8 cellular contexts compared by ENCODE assay signal in genomic region chr20:18288748-18289705, GRCh38. TPM values are rescaled to one million over a fixed set of nuclear protein-coding genes. Genes with fewer than 3 reads are reported as not detected.
DNase-seq lines count a peak whose midpoint lies in the region; ATAC-seq, FAIRE-seq and TF ChIP-seq lines count a peak whose summit lies in the region.

No MANE protein-coding gene starts in this region.

- H3K27me3 ChIP-seq in KMS-11 (ENCODE audit: insufficient read depth, low read depth) (no peaks in the 10 kb centered on the region), K562 (ENCODE audit: control insufficient read depth in 2 of 2, insufficient read depth in 2 of 2, low read length in 2 of 2) (no peaks in the 10 kb centered on the region), thoracic aorta (replicated peaks; ENCODE audit: insufficient read depth) (no peaks in the 10 kb centered on the region)

- H3K4me1 ChIP-seq in KMS-11 (ENCODE audit: low read depth, poor library complexity, severe bottlenecking): peaks cover 4% of the 10 kb centered on the region
- H3K4me1 ChIP-seq in K562 (replicated peaks in 1 of 2; ENCODE audit: control insufficient read depth in 2 of 2, insufficient read depth in 2 of 2, low read length in 2 of 2): peaks cover 3 to 10% of the 10 kb centered on the region in 2 experiments; a peak in 2 of 5 replicates
- H3K4me1 ChIP-seq in thoracic aorta (ENCODE audit: control insufficient read depth in 1 of 2, low read depth in 2 of 2): peaks cover 0 to 16% of the 10 kb centered on the region in 2 donors

- TSS peak; percentile 51 for BruUV-seq in K562 (replicated peaks; lab: Mats Ljungman, UMichigan)

- TF ChIP-seq POLR2A in K562 (conservative IDR thresholded peaks at IDR 0.05): no peak

- in situ Hi-C loops in G401 (cut with HindIII; ENCODE audit: low sequenced_read_pairs): no loop called here
- in situ Hi-C loops in K562 (cut with MboI): loop anchor here (25.0 kb wide), 1 partner anchor 777 kb away; no protein-coding TSS in a partner anchor

- H3K4me3 ChIP-seq in KMS-11 (IDR thresholded peaks at IDR 0.05; ENCODE audit: insufficient read depth, low read depth, low read length): no peak overlapping the region
- peak overlapping the region; percentile 87 for H3K4me3 ChIP-seq in K562
- peak overlapping the region; percentile 94 for H3K4me3 ChIP-seq in thoracic aorta

- H4K20me1 ChIP-seq in KMS-11 (ENCODE audit: insufficient read depth) (no peaks in the 10 kb centered on the region), K562 (replicated peaks; ENCODE audit: control insufficient read depth, insufficient read depth, low read length) (no peaks in the 10 kb centered on the region)

- TF ChIP-seq CTCF in KMS-11 (conservative IDR thresholded peaks at IDR 0.05; ENCODE audit: low read depth, low read length) (no peak), K562 (IDR thresholded peaks at IDR 0.05 in 2 of 3, conservative IDR thresholded peaks at IDR 0.05 in 1 of 3; ENCODE audit: insufficient read depth in 2 of 3, low read depth in 1 of 3, low read length in 3 of 3) (no peak), thoracic aorta (IDR thresholded peaks at IDR 0.05) (no peak)

- peaks cover 4% of the 10 kb centered on the region for H3K9me3 ChIP-seq in K562 (replicated peaks; ENCODE audit: control insufficient read depth, insufficient read depth, low read depth, low read length)
- no peaks in the 10 kb centered on the region for H3K9me3 ChIP-seq in thoracic aorta

- intact Hi-C loops in K562 (cut with micrococcal nuclease): no loop called here
- intact Hi-C loops in left colon (cut with DNase I, micrococcal nuclease): no loop called here

- WGBS in K562 (ENCODE audit: insufficient coverage, low coverage, missing lambda C conversion rate): 39% methylated on average over 16 of the region's 28 CpGs

- POLR2A ChIA-PET in K562 (lab: Yijun Ruan, JAX): interaction anchor here (0.6 to 1.4 kb wide), 2 partner anchors 9 to 24 kb away, joined by 3 to 4 read pairs; no protein-coding TSS in a partner anchor

- H2AFZ ChIP-seq in KMS-11 (ENCODE audit: low read depth): peak overlapping the region; percentile 83
- peak overlapping the region; percentile 99 for H2AFZ ChIP-seq in K562 (ENCODE audit: low read depth, low read length)

- H3K9ac ChIP-seq in KMS-11 (peak overlapping the region; percentile 43; the same call in 1 of the 2 replicates), K562 (ENCODE audit: insufficient read depth in 1 of 2, low read depth in 2 of 2, low read length in 2 of 2) (peak overlapping the region; percentile 96)

- H3K9me1 ChIP-seq in K562 (ENCODE audit: control insufficient read depth, insufficient read depth, low read length): no peaks in the 10 kb centered on the region

- CTCF ChIA-PET in K562 (lab: Yijun Ruan, JAX; ENCODE audit: low intra/inter-chr PET ratio): no interaction called here

- H3K79me2 ChIP-seq in KMS-11 (ENCODE audit: insufficient read depth, low read depth) (no peaks in the 10 kb centered on the region), K562 (ENCODE audit: control insufficient read depth, insufficient read depth, low read length) (peaks cover 11% of the 10 kb centered on the region)

- H3K4me2 ChIP-seq in KMS-11: peak overlapping the region; percentile 60
- peak overlapping the region; percentile 94 for H3K4me2 ChIP-seq in K562 (ENCODE audit: insufficient read depth, low read length)

- FAIRE-seq in K562 (lab: Jason Lieb, UNC): no peak

- no peak for TF ChIP-seq RAD21 in K562 (CRISPR knock-in tag; conservative IDR thresholded peaks at IDR 0.05 in 1 of 2, IDR thresholded peaks at IDR 0.05 in 1 of 2)

- TF ChIP-seq EP300 in K562 (IDR thresholded peaks at IDR 0.05; ENCODE audit: low read length): no peak

- ATAC-seq in K562 (peak; percentile 34), left colon (peak; percentile 7), thoracic aorta (ENCODE audit: insufficient number of reproducible peaks, low FRiP score, low read depth) (no peak), GM18873 (IDR thresholded peaks at IDR 0.05; ENCODE audit: low FRiP score, unreplicated experiment) (no peak)

- no peak overlapping the region for H3K27ac ChIP-seq in KMS-11
- H3K27ac ChIP-seq in K562 (ENCODE audit: extremely low read depth, low read depth, low read length): peak overlapping the region; percentile 99
- H3K27ac ChIP-seq in thoracic aorta: peak overlapping the region; percentile 94 to 95

- no peaks in the 10 kb centered on the region for H3K36me3 ChIP-seq in KMS-11 (ENCODE audit: insufficient read depth)
- H3K36me3 ChIP-seq in K562 (ENCODE audit: control insufficient read depth, insufficient read depth, low read length): no peaks in the 10 kb centered on the region; the same call in 2 of the 3 replicates
- H3K36me3 ChIP-seq in thoracic aorta: no peaks in the 10 kb centered on the region

- DNase-seq in G401 (ENCODE audit: low spot score) (peak; percentile 37), K562 (ENCODE audit: extremely low read depth in 1 of 4, low spot score in 3 of 4) (peak; percentile 8 to 16 (median 10)), left colon (peak in 1 of 2 donors; percentile 21), thoracic aorta (ENCODE audit: low spot score) (no peak), NCI-H446 (lab: John Stamatoyannopoulos, UW) (no peak), NCI-H2171 (lab: John Stamatoyannopoulos, UW) (no peak)

TF ChIP-seq in K562, 482 proteins besides CTCF, POLR2A, EP300 and RAD21 (continues in another document):
- TF ChIP-seq TCFL5 (CRISPR knock-in tag; conservative IDR thresholded peaks at IDR 0.05) (no peak), KDM5B (IDR thresholded peaks at IDR 0.05; ENCODE audit: insufficient replicate concordance, low read depth, low read length) (peak; percentile 5), POLR2B (IDR thresholded peaks at IDR 0.05; ENCODE audit: low read depth, partially characterized antibody) (no peak)

RNA-seq across cellular contexts. Expression of gene ZNF133, which starts 0.7 kb away (rescaled TPM):
- 23.2 and 32.2 TPM in 2 replicates for total RNA-seq in G401 (2014; rRNA removed; shearing (Covaris generic))
- total RNA-seq in K562 (2011; cell fraction: chromatin; rRNA removed; ENCODE audit: low replicate concordance): 12.9 and 15.4 TPM in 2 replicates
- total RNA-seq in K562 (2011; cell fraction: nucleolus; rRNA removed): 7.0 and 9.7 TPM in 2 replicates
- total RNA-seq in K562 (2011; cell fraction: nucleoplasm; rRNA removed): 6.6 and 9.9 TPM in 2 replicates
- total RNA-seq in K562 (2014; rRNA removed) (4.4 TPM in 2 replicates), K562 (2014; rRNA removed; fragmentation: Illumina TruSeq; extraction: Trizol) (4.9 and 5.2 TPM in 2 replicates), K562 (2015; rRNA removed; fragmentation: Illumina TruSeq; extraction: Trizol) (3.8 and 5.7 TPM in 2 replicates), K562 (2021) (3.7 and 5.1 TPM in 2 replicates), left colon (1 to 10 TPM; 6.2 to 9.3 TPM), thoracic aorta (10 to 100 TPM in 1 of 2 donors, 1 to 10 TPM in 1; 9.1 to 13.7 TPM)
- polyA plus RNA-seq in K562 (2011; rRNA removed) (6.5 and 7.1 TPM in 2 replicates), K562 (2014; fragmentation: Illumina TruSeq; extraction: Trizol) (4.1 and 5.1 TPM in 2 replicates), K562 (2014; fragmentation: Nextera tagmentation; extraction: Ambion mirVana) (1 to 10 TPM; 1.1 to 3.5 TPM), K562 (2014; rRNA removed) (3.3 and 3.4 TPM in 2 replicates)
- polyA plus RNA-seq in K562 (2011; cell fraction: cytosol; rRNA removed): 6.0 and 6.3 TPM in 2 replicates
- polyA plus RNA-seq in K562 (2011; cell fraction: nucleus; rRNA removed): 21.9 and 28.6 TPM in 2 replicates
- 3.4 and 5.5 TPM in 2 replicates for polyA plus RNA-seq in K562 (2012)
- 9.4 and 10.3 TPM in 2 replicates for polyA minus RNA-seq in K562 (2011; rRNA and poly(A)+ RNA removed)
- 1.6 and 3.1 TPM in 2 replicates for polyA minus RNA-seq in K562 (2011; cell fraction: cytosol; rRNA and poly(A)+ RNA removed)
- polyA minus RNA-seq in K562 (2011; cell fraction: nucleus; rRNA and poly(A)+ RNA removed): 8.2 and 10.1 TPM in 2 replicates

Comparison
In these comparisons a context has a peak if more than half of its experiments do, and no peak if none do; other contexts are left out.
1. DNase-seq: peak in G401 (single experiment) and K562 (4 of 4); none in thoracic aorta (single experiment), NCI-H446 (0 of 2) and NCI-H2171 (single experiment).
2. ATAC-seq: peak in K562 (single experiment) and left colon (single experiment); none in thoracic aorta (single experiment) and GM18873 (single experiment).